Comparison of ENCODE assay signal across 8 cellular contexts in genomic region chr12:46546634-46547273, GRCh38.
DNase-seq lines count a peak whose midpoint lies in the region; ATAC-seq and TF ChIP-seq lines count a peak whose summit lies in the region.

No MANE protein-coding gene starts in this region.

- no peak overlapping the region for H3K4me3 ChIP-seq in epithelial cell of esophagus (ENCODE audit: low read length)

- in situ Hi-C loops in KBM-7 (cut with MboI; ENCODE audit: low pct_unique_long_range_greater_than_20kb, low sequenced_read_pairs), result no loop called here

- TF ChIP-seq CTCF in epithelial cell of esophagus (IDR thresholded peaks at IDR 0.05; ENCODE audit: insufficient read depth, low read depth, low read length, missing control alignments), result no peak

- ATAC-seq in GM21526 (IDR thresholded peaks at IDR 0.05; ENCODE audit: low FRiP score, unreplicated experiment), result peak; percentile 98

- DNase-seq in GDM1 (lab: John Stamatoyannopoulos, UW) (peak; percentile 19), KBM-7 (peak; percentile 19), epithelial cell of esophagus (ENCODE audit: low read depth) (peak; percentile 71), HuH-7.5 (ENCODE audit: low spot score) (no peak), NCI-H446 treated with DMSO at 0.1 percent for 48 hours (lab: John Stamatoyannopoulos, UW) (no peak), GF-D8 (lab: John Stamatoyannopoulos, UW) (no peak)
- DNase-seq in activated CD4-positive, alpha-beta T cell treated with anti-CD3 and anti-CD28 coated beads, Interleukin-2, amount 50 U/mL, for 48 hours, result no peak

Comparison
In these comparisons a context has a peak if more than half of its experiments do, and no peak if none do; other contexts are left out.
1. DNase-seq: peak in GDM1 (single experiment), KBM-7 (single experiment) and epithelial cell of esophagus (single experiment); none in HuH-7.5 (single experiment), NCI-H446 treated with DMSO at 0.1 percent for 48 hours (single experiment), activated CD4-positive, alpha-beta T cell treated with anti-CD3 and anti-CD28 coated beads, Interleukin-2, amount 50 U/mL, for 48 hours (0 of 2) and GF-D8 (single experiment).